ENCODE assay signal across 12 cellular contexts in genomic region chr6:47275640-47276039, GRCh38. TPM values are rescaled to one million over a fixed set of nuclear protein-coding genes. Genes with fewer than 3 reads are reported as not detected.
DNase-seq lines count a peak whose midpoint lies in the region; ATAC-seq and TF ChIP-seq lines count a peak whose summit lies in the region.
"Had no signal": no experiment of that assay in that cellular context is flagged by ENCODE, and none has a peak within 500 bp of the region (broad histone marks: within the 10 kb centered on the region; RNA-seq: fewer than 3 reads in every experiment).

No MANE protein-coding gene starts in this region.

- H4K91ac ChIP-seq in IMR-90 (ENCODE audit: insufficient read depth, low read depth, low read length), result no peak overlapping the region

- no peak overlapping the region for H3K27ac ChIP-seq in IMR-90 (ENCODE audit: insufficient read depth, low read length)
- H3K27ac ChIP-seq in mammary epithelial cell (ENCODE audit: insufficient read depth, low read depth, low read length), result no peak overlapping the region
- peak overlapping the region; percentile 17 for H3K27ac ChIP-seq in temporal lobe (ENCODE audit: low read depth, low read length)
- H3K27ac ChIP-seq: A549 had no signal

- DNase-seq in IMR-90 (no peak), mammary epithelial cell (peak; percentile 52), epithelial cell of esophagus (ENCODE audit: low read depth) (peak; percentile 65)
- DNase-seq: CD8-positive, alpha-beta T cell; COR-L47; GOT3; H9 had no signal

- ATAC-seq in IMR-90 (ENCODE audit: low read depth) (no peak), GM21737 (IDR thresholded peaks at IDR 0.05; ENCODE audit: unreplicated experiment) (no peak), GM18868 (IDR thresholded peaks at IDR 0.05; ENCODE audit: unreplicated experiment) (no peak)
- ATAC-seq: A549; CD8-positive, alpha-beta T cell; K562 had no signal

- no peak overlapping the region for H2AK5ac ChIP-seq in IMR-90 (ENCODE audit: low read depth, low read length)

- H2BK120ac ChIP-seq in IMR-90 (ENCODE audit: low read depth, low read length), result no peak overlapping the region

- POLR2A ChIA-PET in IMR-90 (lab: Charles Lee; ENCODE audit: unreplicated experiment), result no interaction called here

- H4K5ac ChIP-seq in IMR-90 (ENCODE audit: low read depth, low read length), result no peak overlapping the region; the same call in 1 of the 2 replicates

- intact Hi-C loops in IMR-90 (cut with micrococcal nuclease), result no loop called here
- intact Hi-C loops in mammary epithelial cell (cut with micrococcal nuclease), result no loop called here

- H2AK9ac ChIP-seq in IMR-90 (replicated peaks; ENCODE audit: low read depth, low read length, poor library complexity), result no peak overlapping the region

- BruUV-seq in IMR-90 (replicated peaks; lab: Mats Ljungman, UMichigan), result no TSS peak
- BruUV-seq in mammary epithelial cell (replicated peaks; lab: Mats Ljungman, UMichigan), result no TSS peak

- peaks cover 2 to 8% of the 10 kb centered on the region in 2 experiments; a peak in 1 of 4 replicates for H3K79me1 ChIP-seq in IMR-90 (ENCODE audit: low read depth in 1 of 2, low read length in 2 of 2)

- dilution Hi-C loops in IMR-90 (cut with HindIII; ENCODE audit: low sequenced_read_pairs, unreplicated experiment) (no loop called here), mammary epithelial cell (cut with HindIII; ENCODE audit: low sequenced_read_pairs) (no loop called here)

- no peak overlapping the region; the same call in 2 of the 3 replicates for H2BK15ac ChIP-seq in IMR-90 (ENCODE audit: low read depth, low read length)

- H3K4me3 ChIP-seq in IMR-90 (ENCODE audit: insufficient read depth, low read depth, low read length), result no peak overlapping the region
- no peak overlapping the region for H3K4me3 ChIP-seq in mammary epithelial cell (replicated peaks in 1 of 3; ENCODE audit: insufficient read depth in 1 of 3, low read depth in 2 of 3, low read length in 3 of 3)
- H3K4me3 ChIP-seq in epithelial cell of esophagus (ENCODE audit: low read length), result no peak overlapping the region
- H3K4me3 ChIP-seq: A549, K562 had no signal

- no peak for TF ChIP-seq POLR2A in IMR-90 (IDR thresholded peaks at IDR 0.05; ENCODE audit: low read depth, low read length)

- peaks cover 3% of the 10 kb centered on the region; the same call in 1 of the 2 replicates for H3K9me1 ChIP-seq in IMR-90 (ENCODE audit: insufficient read depth, low read length)

- CTCF ChIA-PET in IMR-90 (lab: Yijun Ruan, JAX) (no interaction called here), mammary epithelial cell (lab: Charles Lee; ENCODE audit: low non-redundant PET) (no interaction called here)

- H2BK20ac ChIP-seq in IMR-90 (ENCODE audit: low read depth, low read length), result no peak overlapping the region

- no peak overlapping the region for H2BK5ac ChIP-seq in IMR-90 (ENCODE audit: low read depth, low read length, poor library complexity, severe bottlenecking)

- WGBS in IMR-90 (ENCODE audit: extremely low coverage in 2 of 2, insufficient read length in 1 of 2), 2 experiments, result no CpG with 5 or more reads among the region's 2 CpGs
- WGBS in mammary epithelial cell (ENCODE audit: low coverage, missing lambda C conversion rate), result 34% methylated on average over 2 of the region's 2 CpGs

- no peak overlapping the region for H3K4ac ChIP-seq in IMR-90 (ENCODE audit: low read depth, low read length)

- peaks cover 16% of the 10 kb centered on the region for H3K4me1 ChIP-seq in IMR-90 (ENCODE audit: control insufficient read depth, insufficient read depth, low read length)
- peaks cover 7% of the 10 kb centered on the region for H3K4me1 ChIP-seq in mammary epithelial cell (ENCODE audit: insufficient read depth, low read length)

- H3K9ac ChIP-seq in IMR-90 (ENCODE audit: low read depth, low read length), result no peak overlapping the region
- no peak overlapping the region for H3K9ac ChIP-seq in mammary epithelial cell (ENCODE audit: insufficient read depth, low read length)

- H3K23ac ChIP-seq in IMR-90 (ENCODE audit: low read depth, low read length), result no peak overlapping the region

- TF ChIP-seq CTCF in IMR-90 (conservative IDR thresholded peaks at IDR 0.05; ENCODE audit: low read depth, low read length), result no peak
- TF ChIP-seq CTCF in mammary epithelial cell (conservative IDR thresholded peaks at IDR 0.05 in 1 of 2, IDR thresholded peaks at IDR 0.05 in 1 of 2; ENCODE audit: extremely low read depth in 1 of 2, insufficient read depth in 1 of 2, low read depth in 1 of 2, low read length in 2 of 2), result no peak
- TF ChIP-seq CTCF in epithelial cell of esophagus (IDR thresholded peaks at IDR 0.05; ENCODE audit: insufficient read depth, low read depth, low read length, missing control alignments), result no peak

- H3K56ac ChIP-seq in IMR-90 (ENCODE audit: extremely low read depth, insufficient read depth, low read length), result no peak overlapping the region

- peak overlapping the region; percentile 60 for H3K18ac ChIP-seq in IMR-90 (ENCODE audit: low read depth, low read length)

- no peaks in the 10 kb centered on the region for H4K20me1 ChIP-seq in IMR-90 (ENCODE audit: insufficient read depth, low read length)
- no peaks in the 10 kb centered on the region for H4K20me1 ChIP-seq in mammary epithelial cell (ENCODE audit: insufficient read depth, low read length)

- no peak overlapping the region for H4K8ac ChIP-seq in IMR-90 (ENCODE audit: low read depth in 2 of 2, low read length in 2 of 2)

- no peak overlapping the region for H2AFZ ChIP-seq in IMR-90 (replicated peaks; ENCODE audit: low read length, poor library complexity)
- H2AFZ ChIP-seq in mammary epithelial cell (ENCODE audit: low read depth, low read length), result no peak overlapping the region

- H3K9me3 ChIP-seq in IMR-90 (ENCODE audit: control insufficient read depth, insufficient read depth, low read length) (no peaks in the 10 kb centered on the region), mammary epithelial cell (replicated peaks; ENCODE audit: insufficient read depth, low read length) (no peaks in the 10 kb centered on the region)
- H3K9me3 ChIP-seq: A549 had no signal

- no peak for TF ChIP-seq RAD21 in IMR-90 (IDR thresholded peaks at IDR 0.05; ENCODE audit: low read length)

- peaks cover 93% of the 10 kb centered on the region for H3K79me2 ChIP-seq in mammary epithelial cell (ENCODE audit: insufficient read depth, low read length)

- H3K4me2 ChIP-seq in IMR-90 (ENCODE audit: low read depth, low read length), result no peak overlapping the region
- H3K4me2 ChIP-seq in mammary epithelial cell (ENCODE audit: insufficient read depth, low read depth, low read length), result no peak overlapping the region
- H3K4me2 ChIP-seq: A549 had no signal

- no peaks in the 10 kb centered on the region for H3K27me3 ChIP-seq in IMR-90 (ENCODE audit: control insufficient read depth, insufficient read depth, low read length)
- H3K27me3 ChIP-seq in mammary epithelial cell (ENCODE audit: insufficient read depth, low read length), result no peaks in the 10 kb centered on the region

- in situ Hi-C loops in IMR-90 (cut with MboI; ENCODE audit: low sequenced_read_pairs) (no loop called here), mammary epithelial cell (cut with MboI; ENCODE audit: low sequenced_read_pairs in 2 of 2) (loop anchor here in 1 of 2 donors (10.0 kb wide), 1 partner anchor 61 kb away; no protein-coding TSS in a partner anchor)

- H3K36me3 ChIP-seq in IMR-90 (ENCODE audit: control insufficient read depth, insufficient read depth, low read length) (peaks cover 2% of the 10 kb centered on the region; the same call in 1 of the 2 replicates), mammary epithelial cell (ENCODE audit: insufficient read depth, low read length) (peaks cover 15% of the 10 kb centered on the region)

- no peak overlapping the region; the same call in 1 of the 2 replicates for H3K14ac ChIP-seq in IMR-90 (replicated peaks; ENCODE audit: low read depth, low read length)

TF ChIP-seq in IMR-90, 13 proteins besides CTCF, POLR2A, EP300 and RAD21:
- TF ChIP-seq NFE2L2 (IDR thresholded peaks at IDR 0.05; ENCODE audit: low read depth, low read length), result no peak
- no peak for TF ChIP-seq RFX5 (IDR thresholded peaks at IDR 0.05; ENCODE audit: low read depth, low read length)
- no peak for TF ChIP-seq BHLHE40 (IDR thresholded peaks at IDR 0.05; ENCODE audit: low read depth, low read length)
- no peak for TF ChIP-seq CEBPB (IDR thresholded peaks at IDR 0.05; ENCODE audit: low read depth, low read length)
- TF ChIP-seq MAFK (IDR thresholded peaks at IDR 0.05; ENCODE audit: low read depth, low read length), result no peak
- TF ChIP-seq MAZ (IDR thresholded peaks at IDR 0.05; ENCODE audit: borderline replicate concordance, low read depth, low read length), result no peak
- no peak for TF ChIP-seq ELK1 (IDR thresholded peaks at IDR 0.05; ENCODE audit: borderline replicate concordance, low read depth, low read length)
- TF ChIP-seq USF2 (IDR thresholded peaks at IDR 0.05; ENCODE audit: low read depth, low read length), result no peak
- TF ChIP-seq MXI1 (IDR thresholded peaks at IDR 0.05; ENCODE audit: borderline replicate concordance, low read depth, low read length), result no peak
- no peak for TF ChIP-seq RCOR1 (IDR thresholded peaks at IDR 0.05; ENCODE audit: insufficient replicate concordance, low read length)
- no peak for TF ChIP-seq SMC3 (IDR thresholded peaks at IDR 0.05; ENCODE audit: low read depth, low read length)
TF ChIP-seq in IMR-90: peak in this region for 0.

RNA-seq across cellular contexts. Expression of gene TNFRSF21, which starts 34.1 kb away (rescaled TPM):
- total RNA-seq in IMR-90 (2012; rRNA removed) (2.5 and 2.9 TPM in 2 replicates), mammary epithelial cell (100 to 1,000 TPM in 1 of 2 donors, 10 to 100 TPM in 1; 70.3 to 188 TPM), temporal lobe (33.9 TPM)
- polyA plus RNA-seq in IMR-90 (2012; rRNA removed) (6.1 and 6.9 TPM in 2 replicates), mammary epithelial cell (89.7 TPM)
- 6.0 and 6.7 TPM in 2 replicates for polyA plus RNA-seq in IMR-90 (2012; cell fraction: cytosol; rRNA removed)
- 1.9 and 2.4 TPM in 2 replicates for polyA plus RNA-seq in IMR-90 (2012; cell fraction: nucleus; rRNA removed; ENCODE audit: low replicate concordance)
- 122 TPM for polyA minus RNA-seq in mammary epithelial cell
